ENCODE assay signal across 24 cellular contexts in genomic region chr3:32822609-32823498, GRCh38. TPM values are rescaled to one million over a fixed set of nuclear protein-coding genes. Genes with fewer than 3 reads are reported as not detected.
DNase-seq lines count a peak whose midpoint lies in the region; ATAC-seq and TF ChIP-seq lines count a peak whose summit lies in the region.
"Had no signal": no experiment of that assay in that cellular context is flagged by ENCODE, and none has a peak within 500 bp of the region (broad histone marks: within the 10 kb centered on the region; RNA-seq: fewer than 3 reads in every experiment).

No MANE protein-coding gene starts in this region.

- peaks cover 30% of the 10 kb centered on the region for H3F3A ChIP-seq in GM23338 (replicated peaks; ENCODE audit: low read depth)

- H3K9me3 ChIP-seq in iPS-15b (ENCODE audit: control insufficient read depth, insufficient read depth, low read length): no peaks in the 10 kb centered on the region
- no peaks in the 10 kb centered on the region for H3K9me3 ChIP-seq in neuron (ENCODE audit: low read length)
- H3K9me3 ChIP-seq: BE2C, left lung, ovary, tibial nerve had no signal

- H3K27ac ChIP-seq in GM23338 (ENCODE audit: low read depth): peak overlapping the region; percentile 1
- H3K27ac ChIP-seq: brain microvascular endothelial cell, ovary, tibial nerve had no signal

- peaks cover 19% of the 10 kb centered on the region for H3K9me3 Mint-ChIP-seq in GM23338
- H3K9me3 Mint-ChIP-seq in WTC11: no peaks in the 10 kb centered on the region
- H3K9me3 Mint-ChIP-seq: activated CD4-positive, alpha-beta T cell treated with anti-CD3 and anti-CD28 coated beads, Interleukin-2, amount 10 ng/mL, durations not matched to agents 7 days and 5 days had no signal

- CTCF ChIA-PET in WTC11 (lab: Charles Lee): no interaction called here

- DNase-seq in GM23338 (ENCODE audit: low spot score) (peak; percentile 44), WTC11 (ENCODE audit: low spot score) (no peak), NCI-H226 (no peak), DMS53 (lab: John Stamatoyannopoulos, UW) (no peak)
- DNase-seq: ACHN; activated CD4-positive, alpha-beta T cell treated with anti-CD3 and anti-CD28 coated beads, Interleukin-2, amount 10 ng/mL, durations not matched to agents 7 days and 5 days; activated naive CD4-positive, alpha-beta T cell treated with Interleukin-2 at 50 U/mL for 16 hours; activated T-cell treated with anti-CD3 and anti-CD28 coated beads, Interleukin-2, amount 50 U/mL, for 48 hours; BE2C; brain microvascular endothelial cell; effector CD4-positive, alpha-beta T cell; left lung; NCI-H1694; ovary; SHP77; small intestine; stimulated activated CD4-positive, alpha-beta T cell treated with anti-CD3 and anti-CD28 coated beads, Interleukin-1b, Interleukin-23, amount 100 ng/mL, for 48 hours; T1000 had no signal

- H3K27me3 Mint-ChIP-seq in GM23338 (ENCODE audit: insufficient read depth, low read depth, poor library complexity) (peaks cover 47% of the 10 kb centered on the region), WTC11 (ENCODE audit: low read depth) (peaks cover 7% of the 10 kb centered on the region; the same call in 1 of the 2 replicates)

- peaks cover 80% of the 10 kb centered on the region for H4K20me1 ChIP-seq in GM23338 (replicated peaks; ENCODE audit: insufficient read depth)

- H2AFZ ChIP-seq in GM23338: no peak overlapping the region
- H2AFZ ChIP-seq in neuron (ENCODE audit: low read depth, low read length): no peak overlapping the region

- no peaks in the 10 kb centered on the region for H3K9me2 ChIP-seq in GM23338 (ENCODE audit: insufficient read depth)

- H3K27ac Mint-ChIP-seq in GM23338 (peak overlapping the region; percentile 97), WTC11 (peak overlapping the region; percentile 93)
- H3K27ac Mint-ChIP-seq: activated CD4-positive, alpha-beta T cell treated with anti-CD3 and anti-CD28 coated beads, Interleukin-2, amount 10 ng/mL, durations not matched to agents 7 days and 5 days had no signal

- H3K4me3 ChIP-seq in GM23338: peak overlapping the region; percentile 100
- peak overlapping the region; percentile 98 for H3K4me3 ChIP-seq in iPS-15b (ENCODE audit: low read depth, low read length)
- H3K4me3 ChIP-seq in neuron (ENCODE audit: low read length): peak overlapping the region; percentile 65
- H3K4me3 ChIP-seq: ovary, tibial nerve had no signal

- H3K27me3 ChIP-seq in GM23338 (ENCODE audit: insufficient read depth) (no peaks in the 10 kb centered on the region), iPS-15b (ENCODE audit: control insufficient read depth, insufficient read depth, low read length) (no peaks in the 10 kb centered on the region), neuron (ENCODE audit: insufficient read depth, low read length) (no peaks in the 10 kb centered on the region)
- H3K27me3 ChIP-seq: ovary had no signal

- ATAC-seq in GM23338 (peak; percentile 7; the same call in 2 of the 3 replicates), WTC11 (peak; percentile 19), HG03196 (IDR thresholded peaks at IDR 0.05; ENCODE audit: unreplicated experiment) (no peak), HG03097 (IDR thresholded peaks at IDR 0.05; ENCODE audit: low FRiP score, unreplicated experiment) (no peak)

- POLR2A ChIA-PET in WTC11 (lab: Charles Lee): interaction anchor here (0.5 to 3.0 kb wide), 4 partner anchors 21 to 145 kb away, joined by 3 to 13 read pairs (median 3); no protein-coding TSS in a partner anchor

- H3K36me3 ChIP-seq in GM23338 (ENCODE audit: insufficient read depth): peaks cover 26% of the 10 kb centered on the region
- peaks cover 54% of the 10 kb centered on the region for H3K36me3 ChIP-seq in iPS-15b (ENCODE audit: control insufficient read depth, insufficient read depth, low read length)
- H3K36me3 ChIP-seq in neuron (ENCODE audit: insufficient read depth, low read length): peaks cover 10% of the 10 kb centered on the region
- H3K36me3 ChIP-seq: BE2C, brain microvascular endothelial cell, left lung, ovary, tibial nerve had no signal

- peak overlapping the region; percentile 89 for H3K4me2 ChIP-seq in GM23338

- peaks cover 95% of the 10 kb centered on the region for H3K36me3 Mint-ChIP-seq in GM23338 (ENCODE audit: low read depth)
- peaks cover 59% of the 10 kb centered on the region for H3K36me3 Mint-ChIP-seq in WTC11

- H3K4me3 Mint-ChIP-seq in GM23338: peak overlapping the region; percentile 99
- H3K4me3 Mint-ChIP-seq in WTC11: peak overlapping the region; percentile 100
- H3K4me3 Mint-ChIP-seq: activated CD4-positive, alpha-beta T cell treated with anti-CD3 and anti-CD28 coated beads, Interleukin-2, amount 10 ng/mL, durations not matched to agents 7 days and 5 days had no signal

- H3K9ac ChIP-seq in iPS-15b (ENCODE audit: low read depth, low read length): peak overlapping the region; percentile 97

- peaks cover 100% of the 10 kb centered on the region for H3K79me2 ChIP-seq in GM23338 (replicated peaks; ENCODE audit: insufficient read depth)

- no peak for TF ChIP-seq CTCF in GM23338 (conservative IDR thresholded peaks at IDR 0.05; ENCODE audit: low read depth in 2 of 2)
- no peak for TF ChIP-seq CTCF in WTC11 (IDR thresholded peaks at IDR 0.05)

- H3K4me1 Mint-ChIP-seq in GM23338 (peaks cover 50% of the 10 kb centered on the region), WTC11 (peaks cover 65% of the 10 kb centered on the region)

- H3K4me1 ChIP-seq in GM23338 (ENCODE audit: insufficient read depth): peaks cover 58% of the 10 kb centered on the region
- peaks cover 27% of the 10 kb centered on the region for H3K4me1 ChIP-seq in iPS-15b (ENCODE audit: control insufficient read depth, insufficient read depth, low read length)
- peaks cover 46% of the 10 kb centered on the region for H3K4me1 ChIP-seq in neuron (ENCODE audit: insufficient read depth, low read length)
- H3K4me1 ChIP-seq: BE2C had no signal

TF ChIP-seq in GM23338, 12 proteins besides CTCF, POLR2A, EP300 and RAD21:
- TF ChIP-seq ZNF331 (CRISPR knock-in tag; IDR thresholded peaks at IDR 0.05; ENCODE audit: low read depth) (no peak), POLR2AphosphoS5 (IDR thresholded peaks at IDR 0.05; ENCODE audit: low read depth) (0 out of 2 replicates have a peak, but pooled peaks have one; percentile 33), NANOG (IDR thresholded peaks at IDR 0.05; ENCODE audit: borderline replicate concordance) (peak; percentile 50), ETS1 (IDR thresholded peaks at IDR 0.05) (peak; percentile 15; the same call in 1 of the 2 replicates)

TF ChIP-seq in WTC11, 78 proteins besides CTCF, POLR2A, EP300 and RAD21:
- TF ChIP-seq, protein P1, sequence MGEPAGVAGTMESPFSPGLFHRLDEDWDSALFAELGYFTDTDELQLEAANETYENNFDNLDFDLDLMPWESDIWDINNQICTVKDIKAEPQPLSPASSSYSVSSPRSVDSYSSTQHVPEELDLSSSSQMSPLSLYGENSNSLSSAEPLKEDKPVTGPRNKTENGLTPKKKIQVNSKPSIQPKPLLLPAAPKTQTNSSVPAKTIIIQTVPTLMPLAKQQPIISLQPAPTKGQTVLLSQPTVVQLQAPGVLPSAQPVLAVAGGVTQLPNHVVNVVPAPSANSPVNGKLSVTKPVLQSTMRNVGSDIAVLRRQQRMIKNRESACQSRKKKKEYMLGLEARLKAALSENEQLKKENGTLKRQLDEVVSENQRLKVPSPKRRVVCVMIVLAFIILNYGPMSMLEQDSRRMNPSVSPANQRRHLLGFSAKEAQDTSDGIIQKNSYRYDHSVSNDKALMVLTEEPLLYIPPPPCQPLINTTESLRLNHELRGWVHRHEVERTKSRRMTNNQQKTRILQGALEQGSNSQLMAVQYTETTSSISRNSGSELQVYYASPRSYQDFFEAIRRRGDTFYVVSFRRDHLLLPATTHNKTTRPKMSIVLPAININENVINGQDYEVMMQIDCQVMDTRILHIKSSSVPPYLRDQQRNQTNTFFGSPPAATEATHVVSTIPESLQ (CRISPR knock-in tag; IDR thresholded peaks at IDR 0.05): no peak
- TF ChIP-seq ZNF232 (CRISPR knock-in tag; IDR thresholded peaks at IDR 0.05) (no peak), TEAD4 (CRISPR knock-in tag; IDR thresholded peaks at IDR 0.05) (no peak), TEAD1 (CRISPR knock-in tag; IDR thresholded peaks at IDR 0.05) (no peak), TCF7 (CRISPR knock-in tag; IDR thresholded peaks at IDR 0.05; ENCODE audit: low read depth) (no peak)

RNA-seq across cellular contexts. Expression of gene TRIM71, which starts 5.1 kb away (rescaled TPM):
- total RNA-seq in GM23338 (2014; rRNA removed; shearing (Covaris generic)): 318 and 346 TPM in 2 replicates
- polyA plus RNA-seq in GM23338 (2016; fragmentation: Nextera tagmentation; extraction: Ambion mirVana): 71.2 and 71.5 TPM in 2 replicates
- 237 to 274 TPM (median 238 TPM) in 3 replicates for total RNA-seq in WTC11 (2021)
- total RNA-seq: activated CD4-positive, alpha-beta T cell treated with anti-CD3 and anti-CD28 coated beads, Interleukin-2, amount 10 ng/mL, durations not matched to agents 7 days and 5 days; mesenteric fat pad had no signal

Comparison
In these comparisons a context has a peak if more than half of its experiments do, and no peak if none do; other contexts are left out.
1. ATAC-seq: peak in GM23338 (single experiment) and WTC11 (single experiment); none in HG03196 (single experiment) and HG03097 (single experiment).
2. Peak in every context shown above with its lines, with median percentiles within 50 percentile points of each other: H3K4me3 ChIP-seq.